ENCODE assay signal across 18 cellular contexts in the genomic region with DNA sequence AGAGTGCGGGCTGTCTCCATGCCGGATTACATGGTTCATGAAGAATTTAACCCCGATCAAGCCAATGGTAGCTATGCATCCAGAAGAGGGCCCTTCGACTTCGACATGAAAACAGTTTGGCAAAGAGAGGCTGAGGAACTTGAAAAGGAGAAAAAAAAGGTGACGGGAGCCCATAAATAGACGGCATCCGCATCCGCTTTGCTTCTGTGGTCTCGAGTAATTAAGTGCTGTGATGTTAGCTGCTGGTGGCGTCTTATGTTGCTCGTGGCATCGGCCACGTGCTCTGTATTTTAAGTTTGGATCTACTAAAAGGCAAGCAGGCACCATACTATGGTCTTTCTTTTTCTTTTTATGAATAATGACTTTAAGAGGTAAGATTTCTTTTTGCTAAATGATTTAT. TPM values are rescaled to one million over a fixed set of nuclear protein-coding genes. Genes with fewer than 3 reads are reported as not detected.
DNase-seq lines count a peak whose midpoint lies in the region; ATAC-seq, FAIRE-seq and TF ChIP-seq lines count a peak whose summit lies in the region.
"Had no signal": no experiment of that assay in that cellular context is flagged by ENCODE, and none has a peak within 500 bp of the region (broad histone marks: within the 10 kb centered on the region; RNA-seq: fewer than 3 reads in every experiment).

No MANE protein-coding gene starts in this region.

- peak overlapping the region; percentile 8 for H3K4me2 ChIP-seq in SU-DHL-6 (ENCODE audit: low read depth, low read length, poor library complexity, severe bottlenecking)

- intact Hi-C loops in CD8-positive, alpha-beta T cell (cut with DNase I, micrococcal nuclease) = no loop called here
- intact Hi-C loops in CD14-positive monocyte (cut with micrococcal nuclease) = no loop called here

- H3K27me3 ChIP-seq in CD8-positive, alpha-beta T cell (ENCODE audit: insufficient read depth, low read length) = no peaks in the 10 kb centered on the region
- no peaks in the 10 kb centered on the region for H3K27me3 ChIP-seq in SU-DHL-6 (ENCODE audit: low read length)
- H3K27me3 ChIP-seq: BE2C, SJSA1, testis had no signal

- ATAC-seq in CD8-positive, alpha-beta T cell = peak; percentile 83
- ATAC-seq in HG02678 (IDR thresholded peaks at IDR 0.05; ENCODE audit: unreplicated experiment) (peak; percentile 44), memory B cell (ENCODE audit: low read depth) (no peak), HG03469 (IDR thresholded peaks at IDR 0.05; ENCODE audit: unreplicated experiment) (no peak)
- ATAC-seq: esophagus mucosa had no signal

- no peaks in the 10 kb centered on the region for H3K9me3 Mint-ChIP-seq in CD8-positive, alpha-beta T cell
- H3K9me3 Mint-ChIP-seq in memory B cell (no peaks in the 10 kb centered on the region), CD14-positive monocyte (no peaks in the 10 kb centered on the region)

- no peaks in the 10 kb centered on the region for H3F3A ChIP-seq in SU-DHL-6 (ENCODE audit: insufficient read depth)

- no peak overlapping the region for H3K27ac Mint-ChIP-seq in CD8-positive, alpha-beta T cell
- H3K27ac Mint-ChIP-seq in memory B cell (peak overlapping the region; percentile 14), CD14-positive monocyte (no peak overlapping the region)

- TF ChIP-seq CTCF in CD8-positive, alpha-beta T cell (IDR thresholded peaks at IDR 0.05) = no peak
- no peak for TF ChIP-seq CTCF in SU-DHL-6 (IDR thresholded peaks at IDR 0.05; ENCODE audit: insufficient read depth, low read length, poor library complexity, severe bottlenecking)
- no peak for TF ChIP-seq CTCF in CD14-positive monocyte (IDR thresholded peaks at IDR 0.05)

- H3K9ac ChIP-seq in SU-DHL-6 (ENCODE audit: low read length) = no peak overlapping the region

- TF ChIP-seq POLR2A in GM12892 (IDR thresholded peaks at IDR 0.05; ENCODE audit: low read depth, low read length) = no peak

- CTCF ChIA-PET in CD8-positive, alpha-beta T cell (lab: Charles Lee) = no interaction called here

- no peak overlapping the region for H2AFZ ChIP-seq in SU-DHL-6 (ENCODE audit: low read depth, low read length, severe bottlenecking)

- H3K4me3 Mint-ChIP-seq in CD8-positive, alpha-beta T cell = peak overlapping the region; percentile 39
- no peak overlapping the region for H3K4me3 Mint-ChIP-seq in memory B cell
- H3K4me3 Mint-ChIP-seq in CD14-positive monocyte = no peak overlapping the region

- H3K36me3 ChIP-seq in CD8-positive, alpha-beta T cell (ENCODE audit: insufficient read depth, low read length) = no peaks in the 10 kb centered on the region
- no peaks in the 10 kb centered on the region for H3K36me3 ChIP-seq in SU-DHL-6 (ENCODE audit: low read length)
- H3K36me3 ChIP-seq: BE2C, SJSA1 had no signal

- H3K4me3 ChIP-seq in CD8-positive, alpha-beta T cell (ENCODE audit: low read depth, low read length) = no peak overlapping the region
- H3K4me3 ChIP-seq in SU-DHL-6 (ENCODE audit: insufficient read depth, low read length, poor library complexity, severe bottlenecking) = no peak overlapping the region
- H3K4me3 ChIP-seq: coronary artery, SJSA1, testis had no signal

- H3K9me2 ChIP-seq in SU-DHL-6 (replicated peaks; ENCODE audit: insufficient read depth, low read length) = no peaks in the 10 kb centered on the region

- H4K20me1 ChIP-seq in SU-DHL-6 (ENCODE audit: low read depth, low read length) = no peaks in the 10 kb centered on the region

- DNase-seq in CD8-positive, alpha-beta T cell = peak in 4 of 7 experiments; percentile 16 to 56 (median 39)
- DNase-seq in memory B cell (ENCODE audit: low spot score in 2 of 2) (no peak), NCI-H524 (lab: John Stamatoyannopoulos, UW) (no peak), CD14-positive monocyte (ENCODE audit: low spot score) (no peak), GM12892 (ENCODE audit: insufficient read length) (no peak)
- DNase-seq: BE2C, DND-41, head of caudate nucleus, NCI-H1048, posterior cingulate gyrus, testis had no signal

- no peaks in the 10 kb centered on the region for H3K9me3 ChIP-seq in CD8-positive, alpha-beta T cell (ENCODE audit: low read length)
- no peaks in the 10 kb centered on the region for H3K9me3 ChIP-seq in SU-DHL-6 (ENCODE audit: insufficient read depth, low read length)
- H3K9me3 ChIP-seq: BE2C, SJSA1, testis had no signal

- no peaks in the 10 kb centered on the region for H3K27me3 Mint-ChIP-seq in CD8-positive, alpha-beta T cell (ENCODE audit: low read depth)
- peaks cover 8% of the 10 kb centered on the region for H3K27me3 Mint-ChIP-seq in memory B cell
- H3K27me3 Mint-ChIP-seq in CD14-positive monocyte (ENCODE audit: low read depth in 3 of 3) = peaks cover 11 to 14% (median 14%) of the 10 kb centered on the region in 3 donors

- peaks cover 26% of the 10 kb centered on the region for H3K4me1 Mint-ChIP-seq in CD8-positive, alpha-beta T cell (ENCODE audit: low read depth)
- H3K4me1 Mint-ChIP-seq in memory B cell = peaks cover 3% of the 10 kb centered on the region
- H3K4me1 Mint-ChIP-seq in CD14-positive monocyte = peaks cover 17% of the 10 kb centered on the region

- POLR2A ChIA-PET in CD8-positive, alpha-beta T cell (lab: Charles Lee) = interaction anchor here (0.9 to 1.8 kb wide), 3 partner anchors 11 to 55 kb away, joined by 3 to 5 read pairs (median 3); partner anchors contain the start of gene C7orf57

- peaks cover 26% of the 10 kb centered on the region for H3K4me1 ChIP-seq in CD8-positive, alpha-beta T cell (ENCODE audit: insufficient read depth, low read length)
- H3K4me1 ChIP-seq: BE2C, testis had no signal

- H3K79me2 ChIP-seq in SU-DHL-6 (ENCODE audit: insufficient read depth, low read length) = no peaks in the 10 kb centered on the region

- no peak overlapping the region for H3K27ac ChIP-seq in CD8-positive, alpha-beta T cell (ENCODE audit: low read depth, low read length)
- H3K27ac ChIP-seq in SU-DHL-6 (ENCODE audit: low read depth, low read length) = no peak overlapping the region
- H3K27ac ChIP-seq: coronary artery, SJSA1, testis had no signal

- no peaks in the 10 kb centered on the region for H3K36me3 Mint-ChIP-seq in CD8-positive, alpha-beta T cell
- H3K36me3 Mint-ChIP-seq in memory B cell (no peaks in the 10 kb centered on the region), CD14-positive monocyte (no peaks in the 10 kb centered on the region)

- FAIRE-seq in GM12892 (lab: Jason Lieb, UNC) = no peak

RNA-seq across cellular contexts. Expression of gene C7orf57, which starts 11.1 kb away (rescaled TPM):
- total RNA-seq in CD8-positive, alpha-beta T cell = not detected
- polyA plus RNA-seq in CD14-positive monocyte = not detected
- polyA plus RNA-seq in GM12892 (2012; ENCODE audit: missing spikeins) = not detected
- total RNA-seq: kidney epithelial cell had no signal

RNA-seq across cellular contexts. Expression of gene SUN3, which starts 17.6 kb away (rescaled TPM):
- total RNA-seq in CD8-positive, alpha-beta T cell = not detected
- not detected for polyA plus RNA-seq in CD14-positive monocyte
- not detected for polyA plus RNA-seq in GM12892 (2012; ENCODE audit: missing spikeins)
- total RNA-seq: esophagus mucosa, kidney epithelial cell had no signal

RNA-seq across cellular contexts. Expression of gene UPP1, which starts 42.6 kb away (rescaled TPM):
- total RNA-seq in CD8-positive, alpha-beta T cell = 10 to 100 TPM; 87.4 to 90.2 TPM
- 100 to 1,000 TPM; 109 to 129 TPM for polyA plus RNA-seq in CD14-positive monocyte
- polyA plus RNA-seq in GM12892 (2012; ENCODE audit: missing spikeins) = 4.6 TPM

Comparison
In these comparisons a context has a peak if more than half of its experiments do, and no peak if none do; other contexts are left out.
1. ATAC-seq: peak in CD8-positive, alpha-beta T cell (single experiment) and HG02678 (single experiment); none in memory B cell (single experiment) and HG03469 (single experiment).
2. DNase-seq: peak in CD8-positive, alpha-beta T cell (4 of 7); none in memory B cell (0 of 2), NCI-H524 (0 of 2), CD14-positive monocyte (single experiment) and GM12892 (single experiment).